In the genomic region with DNA sequence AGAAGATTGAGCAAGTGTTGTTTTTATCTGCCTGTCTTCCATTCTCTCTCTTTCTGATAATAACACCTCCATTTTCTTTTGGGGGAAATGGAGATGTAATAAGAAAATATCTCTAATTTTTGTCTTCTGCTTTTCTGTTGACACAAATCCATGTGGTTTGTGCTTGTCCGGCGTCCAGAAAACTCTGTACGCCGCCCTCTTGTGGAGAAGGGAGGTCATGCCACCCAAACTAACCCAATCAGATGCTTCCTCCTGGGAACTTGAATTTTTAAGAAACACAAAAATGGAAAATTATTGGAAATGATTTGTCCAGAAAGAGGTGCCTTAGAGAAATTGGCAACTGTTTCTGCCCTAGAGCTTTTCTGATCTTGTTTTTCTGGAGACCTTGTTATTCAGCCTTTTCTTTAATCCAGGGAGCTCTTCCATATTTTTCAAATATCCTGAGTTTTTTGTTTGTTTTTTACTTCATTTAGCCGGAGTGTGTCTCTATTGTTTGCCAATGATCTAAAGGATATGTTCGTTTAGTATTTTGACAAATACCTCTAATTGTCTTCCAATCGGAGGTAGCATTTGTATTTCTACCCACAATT, we compare ENCODE assay signal across 9 cellular contexts. TPM values are rescaled to one million over a fixed set of nuclear protein-coding genes. Genes with fewer than 3 reads are reported as not detected.
DNase-seq lines count a peak whose midpoint lies in the region; ATAC-seq and TF ChIP-seq lines count a peak whose summit lies in the region.
"Had no signal": no experiment of that assay in that cellular context is flagged by ENCODE, and none has a peak within 500 bp of the region (broad histone marks: within the 10 kb centered on the region; RNA-seq: fewer than 3 reads in every experiment).

No MANE protein-coding gene starts in this region.

- TF ChIP-seq RAD21 in IMR-90 (IDR thresholded peaks at IDR 0.05; ENCODE audit: low read length): peak; percentile 28; the same call in 1 of the 2 replicates

- H2BK120ac ChIP-seq in IMR-90 (ENCODE audit: low read depth, low read length): no peak overlapping the region

- intact Hi-C loops in IMR-90 (cut with micrococcal nuclease): no loop called here
- intact Hi-C loops in transverse colon (cut with DNase I; ENCODE audit: low total_unique reads): no loop called here

- H3K9ac ChIP-seq in IMR-90 (ENCODE audit: low read depth, low read length): no peak overlapping the region

- in situ Hi-C loops in IMR-90 (cut with MboI; ENCODE audit: low sequenced_read_pairs) (no loop called here), transverse colon (cut with MboI; ENCODE audit: low pct_ligation_motif_present in 1 of 4, low pct_unique_long_range_greater_than_20kb in 1 of 4, low sequenced_read_pairs in 3 of 4) (loop anchor here in 1 of 4 donors (25.0 kb wide), 1 partner anchor 786 kb away; no protein-coding TSS in a partner anchor)

- H3K4me2 ChIP-seq in IMR-90 (ENCODE audit: low read depth, low read length): no peak overlapping the region

- no peak overlapping the region for H4K8ac ChIP-seq in IMR-90 (ENCODE audit: low read depth in 2 of 2, low read length in 2 of 2)

- H4K5ac ChIP-seq in IMR-90 (ENCODE audit: low read depth, low read length): no peak overlapping the region

- H3K14ac ChIP-seq in IMR-90 (replicated peaks; ENCODE audit: low read depth, low read length): no peak overlapping the region

- H3K9me3 ChIP-seq in IMR-90 (ENCODE audit: control insufficient read depth, insufficient read depth, low read length) (no peaks in the 10 kb centered on the region), transverse colon (peaks cover 8 to 11% of the 10 kb centered on the region in 2 donors)

- no peak overlapping the region for H3K27ac Mint-ChIP-seq in chondrocyte (ENCODE audit: unreplicated experiment)
- H3K27ac Mint-ChIP-seq: activated naive CD8-positive, alpha-beta T cell treated with anti-CD3 and anti-CD28 coated beads, Interleukin-2, amount 10 ng/mL, durations not matched to agents 7 days and 5 days had no signal

- no peak overlapping the region for H3K4me3 ChIP-seq in IMR-90 (ENCODE audit: insufficient read depth, low read depth, low read length)
- H3K4me3 ChIP-seq in transverse colon: no peak overlapping the region

- H4K20me1 ChIP-seq in IMR-90 (ENCODE audit: insufficient read depth, low read length): no peaks in the 10 kb centered on the region

- H3K56ac ChIP-seq in IMR-90 (ENCODE audit: extremely low read depth, insufficient read depth, low read length): no peak overlapping the region

- TF ChIP-seq EP300 in transverse colon (IDR thresholded peaks at IDR 0.05; ENCODE audit: low read depth): no peak

- peaks cover 18% of the 10 kb centered on the region for H3K27me3 Mint-ChIP-seq in chondrocyte (ENCODE audit: low read depth)

- no peak overlapping the region for H2AFZ ChIP-seq in IMR-90 (replicated peaks; ENCODE audit: low read length, poor library complexity)

- peaks cover 2% of the 10 kb centered on the region for H3K36me3 Mint-ChIP-seq in chondrocyte (ENCODE audit: low read depth)

- H3K9me3 Mint-ChIP-seq in chondrocyte (ENCODE audit: low read depth): peaks cover 11% of the 10 kb centered on the region

- no CpG with 5 or more reads among the region's 7 CpGs for WGBS in IMR-90 (ENCODE audit: extremely low coverage in 2 of 2, insufficient read length in 1 of 2), 2 experiments
- 21 to 26% methylated on average over 7 of the region's 7 CpGs for WGBS in transverse colon (ENCODE audit: low coverage in 1 of 2), 2 donors

- no peak overlapping the region for H2BK15ac ChIP-seq in IMR-90 (ENCODE audit: low read depth, low read length)

- H3K4ac ChIP-seq in IMR-90 (ENCODE audit: low read depth, low read length): no peak overlapping the region

- no peak overlapping the region for H3K4me3 Mint-ChIP-seq in chondrocyte (ENCODE audit: unreplicated experiment)
- H3K4me3 Mint-ChIP-seq: activated naive CD8-positive, alpha-beta T cell treated with anti-CD3 and anti-CD28 coated beads, Interleukin-2, amount 10 ng/mL, durations not matched to agents 7 days and 5 days had no signal

- peaks cover 4% of the 10 kb centered on the region for H3K4me1 Mint-ChIP-seq in chondrocyte (ENCODE audit: low read depth)

- H3K9me1 ChIP-seq in IMR-90 (ENCODE audit: insufficient read depth, low read length): no peaks in the 10 kb centered on the region

- H3K27ac ChIP-seq in IMR-90 (ENCODE audit: insufficient read depth, low read length) (no peak overlapping the region), transverse colon (no peak overlapping the region)

- DNase-seq in NCI-H1694 treated with DMSO at 0.1 percent for 48 hours (lab: John Stamatoyannopoulos, UW): peak; percentile 14
- DNase-seq in NCI-H1694 (lab: John Stamatoyannopoulos, UW): no peak
- peak; percentile 58 for DNase-seq in IMR-90
- DNase-seq in SKM-1 treated with dmso at 0.1 percent for 144 hours (lab: John Stamatoyannopoulos, UW; ENCODE audit: unreplicated experiment): peak; percentile 49
- DNase-seq in chondrocyte (ENCODE audit: low spot score): no peak
- DNase-seq in lung microvascular endothelial cell (ENCODE audit: low read depth in 2 of 2): peak; percentile 63 to 67
- peak; percentile 48 for DNase-seq in transverse colon
- no peak for DNase-seq in GM19238 (ENCODE audit: insufficient read length, low spot score)
- DNase-seq: activated naive CD8-positive, alpha-beta T cell treated with anti-CD3 and anti-CD28 coated beads, Interleukin-2, amount 10 ng/mL, durations not matched to agents 7 days and 5 days had no signal

- TF ChIP-seq CTCF in IMR-90 (conservative IDR thresholded peaks at IDR 0.05; ENCODE audit: low read depth, low read length) (peak; percentile 73), chondrocyte (IDR thresholded peaks at IDR 0.05) (peak; percentile 89), transverse colon (IDR thresholded peaks at IDR 0.05) (peak; percentile 55 to 87 (median 72))

- no peak overlapping the region for H2BK20ac ChIP-seq in IMR-90 (ENCODE audit: low read depth, low read length)

- ATAC-seq in IMR-90 (ENCODE audit: low read depth): peak; percentile 93

- peaks cover 4% of the 10 kb centered on the region; the same call in 1 of the 2 replicates for H3K27me3 ChIP-seq in IMR-90 (ENCODE audit: control insufficient read depth, insufficient read depth, low read length)
- H3K27me3 ChIP-seq in transverse colon: no peaks in the 10 kb centered on the region

- H2AK9ac ChIP-seq in IMR-90 (replicated peaks; ENCODE audit: low read depth, low read length, poor library complexity): no peak overlapping the region

- H2BK5ac ChIP-seq in IMR-90 (ENCODE audit: low read depth, low read length, poor library complexity, severe bottlenecking): no peak overlapping the region

- no peak overlapping the region for H3K18ac ChIP-seq in IMR-90 (ENCODE audit: low read depth, low read length)

- POLR2A ChIA-PET in IMR-90 (lab: Charles Lee; ENCODE audit: unreplicated experiment): interaction anchor here (0.6 kb wide), 1 partner anchor 19 kb away, joined by 3 read pairs; no protein-coding TSS in a partner anchor

- H3K23ac ChIP-seq in IMR-90 (ENCODE audit: low read depth, low read length): no peak overlapping the region

- BruUV-seq in IMR-90 (replicated peaks; lab: Mats Ljungman, UMichigan): no TSS peak

- H4K91ac ChIP-seq in IMR-90 (ENCODE audit: insufficient read depth, low read depth, low read length): no peak overlapping the region

- H2AK5ac ChIP-seq in IMR-90 (ENCODE audit: low read depth, low read length): no peak overlapping the region

- H3K79me1 ChIP-seq in IMR-90 (ENCODE audit: low read depth in 1 of 2, low read length in 2 of 2): no peaks in the 10 kb centered on the region

- dilution Hi-C loops in IMR-90 (cut with HindIII; ENCODE audit: low sequenced_read_pairs, unreplicated experiment): no loop called here

- CTCF ChIA-PET in IMR-90 (lab: Yijun Ruan, JAX): interaction anchor here (0.9 to 1.0 kb wide), 2 partner anchors 8 to 38 kb away, joined by 3 read pairs; no protein-coding TSS in a partner anchor

- H3K36me3 ChIP-seq in IMR-90 (ENCODE audit: control insufficient read depth, insufficient read depth, low read length) (no peaks in the 10 kb centered on the region), transverse colon (no peaks in the 10 kb centered on the region)

- TF ChIP-seq POLR2A in IMR-90 (IDR thresholded peaks at IDR 0.05; ENCODE audit: low read depth, low read length): no peak
- no peak for TF ChIP-seq POLR2A in transverse colon (IDR thresholded peaks at IDR 0.05)

- H3K4me1 ChIP-seq in IMR-90 (ENCODE audit: control insufficient read depth, insufficient read depth, low read length): no peaks in the 10 kb centered on the region
- H3K4me1 ChIP-seq in transverse colon: no peaks in the 10 kb centered on the region

TF ChIP-seq in IMR-90, 13 proteins besides CTCF, POLR2A, EP300 and RAD21:
- TF ChIP-seq, protein P1, sequence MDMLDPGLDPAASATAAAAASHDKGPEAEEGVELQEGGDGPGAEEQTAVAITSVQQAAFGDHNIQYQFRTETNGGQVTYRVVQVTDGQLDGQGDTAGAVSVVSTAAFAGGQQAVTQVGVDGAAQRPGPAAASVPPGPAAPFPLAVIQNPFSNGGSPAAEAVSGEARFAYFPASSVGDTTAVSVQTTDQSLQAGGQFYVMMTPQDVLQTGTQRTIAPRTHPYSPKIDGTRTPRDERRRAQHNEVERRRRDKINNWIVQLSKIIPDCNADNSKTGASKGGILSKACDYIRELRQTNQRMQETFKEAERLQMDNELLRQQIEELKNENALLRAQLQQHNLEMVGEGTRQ (IDR thresholded peaks at IDR 0.05; ENCODE audit: low read depth, low read length): 0 out of 2 replicates have a peak, but pooled peaks have one; percentile 23
- TF ChIP-seq MAZ (IDR thresholded peaks at IDR 0.05; ENCODE audit: borderline replicate concordance, low read depth, low read length) (no peak), SMC3 (IDR thresholded peaks at IDR 0.05; ENCODE audit: low read depth, low read length) (peak; percentile 51)

RNA-seq across cellular contexts. Expression of a gene that starts 17.8 kb away (rescaled TPM):
- total RNA-seq in IMR-90 (2012; rRNA removed) (not detected in 2 replicates), chondrocyte (10.5 to 13.8 TPM (median 12.8 TPM) in 3 replicates), lung microvascular endothelial cell (not detected in 2 replicates), transverse colon (10 to 100 TPM in 1 of 4 donors, 1 to 10 TPM in 2, under 1 TPM in 1; 0.64 to 14.2 (median 2.4) TPM)
- 0.03 and 0.04 TPM in 2 replicates for polyA plus RNA-seq in IMR-90 (2012; rRNA removed)
- polyA plus RNA-seq in IMR-90 (2012; cell fraction: cytosol; rRNA removed): 0.03 and 0.06 TPM in 2 replicates
- polyA plus RNA-seq in IMR-90 (2012; cell fraction: nucleus; rRNA removed; ENCODE audit: low replicate concordance): 0.05 TPM in 2 replicates
- total RNA-seq: activated naive CD8-positive, alpha-beta T cell treated with anti-CD3 and anti-CD28 coated beads, Interleukin-2, amount 10 ng/mL, durations not matched to agents 7 days and 5 days had no signal

Comparison
In these comparisons a context has a peak if more than half of its experiments do, and no peak if none do; other contexts are left out.
1. DNase-seq: peak in NCI-H1694 treated with DMSO at 0.1 percent for 48 hours (single experiment), IMR-90 (single experiment), SKM-1 treated with dmso at 0.1 percent for 144 hours (single experiment), lung microvascular endothelial cell (2 of 2) and transverse colon (single experiment); none in NCI-H1694 (single experiment), chondrocyte (single experiment) and GM19238 (single experiment).
2. Peak in every context shown above with its lines, with median percentiles within 50 percentile points of each other: CTCF ChIP-seq.